In the genomic region with DNA sequence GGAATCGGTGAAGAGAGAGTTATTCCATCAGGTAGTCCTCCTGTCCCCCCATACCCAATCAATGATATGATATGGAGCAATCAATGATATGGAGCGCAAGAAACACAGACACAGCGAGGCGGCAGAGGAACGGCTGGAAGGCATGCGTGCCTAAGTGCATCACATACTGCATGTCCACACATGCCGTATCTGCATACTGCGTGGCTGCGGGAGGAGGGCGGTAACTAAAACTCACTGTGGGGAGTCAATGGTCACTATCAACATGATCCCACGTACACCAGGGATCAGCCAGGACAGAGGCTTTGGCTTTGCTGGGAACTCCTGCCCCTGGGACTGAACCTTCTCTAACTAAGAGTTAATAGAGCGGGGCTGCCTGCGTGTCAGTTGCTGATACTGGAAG, we compare ENCODE assay signal across 23 cellular contexts. TPM values are rescaled to one million over a fixed set of nuclear protein-coding genes. Genes with fewer than 3 reads are reported as not detected.
DNase-seq lines count a peak whose midpoint lies in the region; ATAC-seq, FAIRE-seq and TF ChIP-seq lines count a peak whose summit lies in the region.
"Had no signal": no experiment of that assay in that cellular context is flagged by ENCODE, and none has a peak within 500 bp of the region (broad histone marks: within the 10 kb centered on the region; RNA-seq: fewer than 3 reads in every experiment).

No MANE protein-coding gene starts in this region.

- TF ChIP-seq CTCF in progenitor cell of endocrine pancreas (IDR thresholded peaks at IDR 0.05; ENCODE audit: unreplicated experiment) (no peak), testis (IDR thresholded peaks at IDR 0.05) (no peak)

- DNase-seq in HTR-8/SVneo (ENCODE audit: insufficient read length, low spot score) (no peak), T-helper 17 cell (no peak), progenitor cell of endocrine pancreas (ENCODE audit: low spot score, unreplicated experiment) (no peak), HuH-7 (ENCODE audit: low spot score) (no peak), testis (no peak), NCI-H2171 treated with DMSO at 0.1 percent for 48 hours (lab: John Stamatoyannopoulos, UW) (no peak)
- no peak for DNase-seq in stimulated activated CD4-positive, alpha-beta T cell treated with anti-CD3 and anti-CD28 coated beads, Interleukin-2, amount 100 ng/mL, for 48 hours
- DNase-seq: CD4-positive, CD25-positive, alpha-beta regulatory T cell; COR-L47; DMS79; NCI-H1092; NCI-H146; NCI-H2029; NCI-H345; NCI-H524; NCI-H774; NK-92 treated with Interleukin-12 subunit alpha and Interleukin-12 subunit beta, amount 100 ng/mL, for 24 hours had no signal

- WGBS in testis, 2 donors = 94 to 96% methylated on average over 10 to 13 of the region's 13 CpGs

- no peak overlapping the region for H3K27ac Mint-ChIP-seq in T-helper 17 cell
- peak overlapping the region; percentile 34 for H3K27ac Mint-ChIP-seq in progenitor cell of endocrine pancreas
- H3K27ac Mint-ChIP-seq: B cell had no signal

- no peaks in the 10 kb centered on the region for H3K9me3 ChIP-seq in T-helper 17 cell (ENCODE audit: control insufficient read depth, low read length, poor library complexity, severe bottlenecking)
- H3K9me3 ChIP-seq in testis = no peaks in the 10 kb centered on the region
- H3K9me3 ChIP-seq: A549, SJCRH30 had no signal

- ATAC-seq in T-helper 17 cell = no peak
- ATAC-seq in esophagus mucosa = peak; percentile 67
- ATAC-seq: A549, HCT116 had no signal

- no peaks in the 10 kb centered on the region for H3K27me3 ChIP-seq in testis
- H3K27me3 ChIP-seq: SJCRH30 had no signal

- peak overlapping the region; percentile 52 for H3K4me3 Mint-ChIP-seq in T-helper 17 cell
- no peak overlapping the region for H3K4me3 Mint-ChIP-seq in progenitor cell of endocrine pancreas (ENCODE audit: low read depth)
- H3K4me3 Mint-ChIP-seq: B cell; CD4-positive, CD25-positive, alpha-beta regulatory T cell had no signal

- H3K36me3 ChIP-seq in testis (ENCODE audit: low read depth, missing control alignments) = no peaks in the 10 kb centered on the region
- H3K36me3 ChIP-seq: SJCRH30 had no signal

- no peaks in the 10 kb centered on the region for H3K9me3 Mint-ChIP-seq in progenitor cell of endocrine pancreas (ENCODE audit: low read depth)
- H3K9me3 Mint-ChIP-seq: CD4-positive, CD25-positive, alpha-beta regulatory T cell had no signal

- no peak for TF ChIP-seq POLR2A in testis (IDR thresholded peaks at IDR 0.05)

- H3K27ac ChIP-seq in testis = no peak overlapping the region
- H3K27ac ChIP-seq: A549, SJCRH30 had no signal

- H3K4me1 ChIP-seq in testis = no peaks in the 10 kb centered on the region
- H3K4me1 ChIP-seq: A549 had no signal

- H3K36me3 Mint-ChIP-seq in T-helper 17 cell (ENCODE audit: low read depth) (no peaks in the 10 kb centered on the region), progenitor cell of endocrine pancreas (ENCODE audit: insufficient read depth) (peaks cover 3% of the 10 kb centered on the region)

- peak; percentile 26 for FAIRE-seq in HTR-8/SVneo (lab: Jason Lieb, UNC)
- FAIRE-seq: A549, K562 had no signal

- H3K4me1 Mint-ChIP-seq in T-helper 17 cell (peaks cover 2% of the 10 kb centered on the region), progenitor cell of endocrine pancreas (ENCODE audit: low read depth) (peaks cover 6% of the 10 kb centered on the region)

- H3K4me3 ChIP-seq in testis = no peak overlapping the region
- H3K4me3 ChIP-seq: A549, K562, SJCRH30 had no signal

- intact Hi-C loops in testis (cut with DNase I; ENCODE audit: low total_unique reads) = no loop called here

- H3K27me3 Mint-ChIP-seq in T-helper 17 cell (no peaks in the 10 kb centered on the region), progenitor cell of endocrine pancreas (no peaks in the 10 kb centered on the region)
- H3K27me3 Mint-ChIP-seq: B cell; CD4-positive, CD25-positive, alpha-beta regulatory T cell had no signal

RNA-seq across cellular contexts. Expression of gene BID, which starts 29.6 kb away (rescaled TPM):
- total RNA-seq in T-helper 17 cell (10 to 100 TPM; 18.3 to 24.2 TPM), esophagus mucosa (12.3 TPM), progenitor cell of endocrine pancreas (22.8 and 24.6 TPM in 2 replicates), testis (1 to 10 TPM; 6.9 to 8.4 TPM)
- polyA plus RNA-seq in testis (ENCODE audit: insufficient read depth, low read depth, low replicate concordance) = 8.3 TPM
